In genomic region chr15:51641490-51642135, GRCh38 we compare ENCODE assay signal across 1 cellular context.
TF ChIP-seq lines count a peak whose summit lies in the region.

No MANE protein-coding gene starts in this region.

TF ChIP-seq in K562, 482 proteins besides CTCF, POLR2A, EP300 and RAD21 (continued from another document):
- TF ChIP-seq E2F5 (CRISPR knock-in tag; IDR thresholded peaks at IDR 0.05) (no peak), ZBTB40 (IDR thresholded peaks at IDR 0.05) (peak; percentile 89), ZBTB40 (CRISPR knock-in tag; IDR thresholded peaks at IDR 0.05) (no peak), CBX5 (IDR thresholded peaks at IDR 0.05; ENCODE audit: borderline replicate concordance, low read depth) (no peak), ETS1 (conservative IDR thresholded peaks at IDR 0.05; ENCODE audit: control insufficient read depth, low read depth, low read length) (no peak)
